In genomic region chr20:33647603-33648395, GRCh38 we compare ENCODE assay signal across 8 cellular contexts. TPM values are rescaled to one million over a fixed set of nuclear protein-coding genes. Genes with fewer than 3 reads are reported as not detected.
DNase-seq lines count a peak whose midpoint lies in the region; ATAC-seq and TF ChIP-seq lines count a peak whose summit lies in the region.

No MANE protein-coding gene starts in this region.

- H3K27me3 ChIP-seq in GM23248 (replicated peaks; ENCODE audit: insufficient read depth), result no peaks in the 10 kb centered on the region
- no peaks in the 10 kb centered on the region for H3K27me3 ChIP-seq in mucosa of stomach (ENCODE audit: control insufficient read depth, insufficient read depth, low read length)

- in situ Hi-C loops in GM23248 (cut with MboI), result loop anchor here (10.0 kb wide), 1 partner anchor 63 kb away; no protein-coding TSS in a partner anchor

- H3K4me1 ChIP-seq in GM23248 (ENCODE audit: insufficient read depth) (peaks cover 18% of the 10 kb centered on the region), mucosa of stomach (ENCODE audit: control insufficient read depth, insufficient read depth, low read length) (peaks cover 49% of the 10 kb centered on the region)

- peaks cover 29% of the 10 kb centered on the region for H3K36me3 Mint-ChIP-seq in brain

- CTCF ChIA-PET in GM10248 (lab: Yijun Ruan, JAX), result interaction anchor here (1.2 to 1.7 kb wide), 2 partner anchors 11 to 44 kb away, joined by 3 read pairs; no protein-coding TSS in a partner anchor

- H3K36me3 ChIP-seq in GM23248 (ENCODE audit: low read depth) (peaks cover 8% of the 10 kb centered on the region; the same call in 1 of the 2 replicates), mucosa of stomach (ENCODE audit: control insufficient read depth, insufficient read depth, low read length) (no peaks in the 10 kb centered on the region)

- H3K9me3 ChIP-seq in GM23248 (ENCODE audit: low read depth) (no peaks in the 10 kb centered on the region), mucosa of stomach (ENCODE audit: control insufficient read depth, low read length) (no peaks in the 10 kb centered on the region)

- H4K20me1 ChIP-seq in GM23248 (ENCODE audit: insufficient read depth), result no peaks in the 10 kb centered on the region

- peaks cover 41% of the 10 kb centered on the region for H3K4me1 Mint-ChIP-seq in brain

- H3K9me2 ChIP-seq in GM23248 (ENCODE audit: insufficient read depth), result no peaks in the 10 kb centered on the region

- peak; percentile 69 for DNase-seq in GM10248 (ENCODE audit: extremely low spot score)
- DNase-seq in GM23248, result peak; percentile 72
- DNase-seq in NCI-H774 (lab: John Stamatoyannopoulos, UW), result no peak
- DNase-seq in CD1c-positive myeloid dendritic cell (ENCODE audit: extremely low spot score), result no peak
- no peak for DNase-seq in epidermal melanocyte (ENCODE audit: insufficient read length, low spot score)

- H3K27ac Mint-ChIP-seq in brain, result peak overlapping the region; percentile 37 to 84 (median 51)

- ATAC-seq in HG03095 (IDR thresholded peaks at IDR 0.05; ENCODE audit: unreplicated experiment), result no peak

- POLR2A ChIA-PET in GM10248 (lab: Yijun Ruan, JAX), result interaction anchor here (0.5 to 0.6 kb wide), 2 partner anchors 639 to 731 kb away, joined by 5 to 7 read pairs; no protein-coding TSS in a partner anchor

- H3K4me3 ChIP-seq in GM23248, result no peak overlapping the region
- H3K4me3 ChIP-seq in mucosa of stomach (ENCODE audit: low read length), result no peak overlapping the region

- 39 to 42% methylated on average over 11 of the region's 11 CpGs for WGBS in GM23248 (ENCODE audit: low coverage in 1 of 2, low lambda C conversion rate in 2 of 2, missing lambda C conversion rate in 2 of 2), 2 experiments

- H3K27ac ChIP-seq in GM23248, result peak overlapping the region; percentile 24; the same call in 1 of the 2 replicates

- peaks cover 15% of the 10 kb centered on the region; the same call in 1 of the 2 replicates for H3F3A ChIP-seq in GM23248 (ENCODE audit: insufficient read depth)

- no peak overlapping the region for H3K4me3 Mint-ChIP-seq in brain

- H3K27me3 Mint-ChIP-seq in brain, result no peaks in the 10 kb centered on the region

- H2AFZ ChIP-seq in GM23248, result no peak overlapping the region

- H3K9ac ChIP-seq in GM23248 (peak overlapping the region; percentile 11; the same call in 1 of the 2 replicates), mucosa of stomach (ENCODE audit: low read length) (peak overlapping the region; percentile 20)

- H3K79me2 ChIP-seq in GM23248 (ENCODE audit: insufficient read depth), result no peaks in the 10 kb centered on the region

- H3K9me3 Mint-ChIP-seq in brain, result no peaks in the 10 kb centered on the region

- H3K4me2 ChIP-seq in GM23248 (ENCODE audit: unreplicated experiment), result peak overlapping the region; percentile 38

- no peak for TF ChIP-seq CTCF in GM10248 (IDR thresholded peaks at IDR 0.05; ENCODE audit: control extremely low read depth, extremely low read depth, low read depth, missing control alignments)
- TF ChIP-seq CTCF in brain (conservative IDR thresholded peaks at IDR 0.05), result no peak

RNA-seq across cellular contexts. Expression of gene C20orf144, which starts 14.3 kb away (rescaled TPM):
- 0.63 TPM in 1 of 2 replicates, not detected in the other for total RNA-seq in GM23248 (2014; rRNA removed; shearing (Covaris generic))
- polyA plus RNA-seq in GM23248 (2016; fragmentation: Nextera tagmentation; extraction: Ambion mirVana), result 0.25 and 0.41 TPM in 2 replicates
- 0.14 TPM for polyA plus RNA-seq in brain (ENCODE audit: insufficient read depth, low read depth, low replicate concordance)

RNA-seq across cellular contexts. Expression of gene ACTL10, which starts 18.9 kb away (rescaled TPM):
- total RNA-seq in GM23248 (2014; rRNA removed; shearing (Covaris generic)), result 3.2 and 3.4 TPM in 2 replicates
- polyA plus RNA-seq in GM23248 (2016; fragmentation: Nextera tagmentation; extraction: Ambion mirVana), result 1.5 and 1.7 TPM in 2 replicates
- 1.4 TPM for polyA plus RNA-seq in brain (ENCODE audit: insufficient read depth, low read depth, low replicate concordance)

RNA-seq across cellular contexts. Expression of gene NECAB3, which starts 26.4 kb away (rescaled TPM):
- 27.1 and 27.3 TPM in 2 replicates for total RNA-seq in GM23248 (2014; rRNA removed; shearing (Covaris generic))
- polyA plus RNA-seq in GM23248 (2016; fragmentation: Nextera tagmentation; extraction: Ambion mirVana) (11.0 and 13.4 TPM in 2 replicates), brain (ENCODE audit: insufficient read depth, low read depth, low replicate concordance) (75.9 TPM)

RNA-seq across cellular contexts. Expression of gene E2F1, which starts 38.4 kb away (rescaled TPM):
- total RNA-seq in GM23248 (2014; rRNA removed; shearing (Covaris generic)), result 9.0 and 12.9 TPM in 2 replicates
- 4.3 and 4.9 TPM in 2 replicates for polyA plus RNA-seq in GM23248 (2016; fragmentation: Nextera tagmentation; extraction: Ambion mirVana)
- 73.1 TPM for polyA plus RNA-seq in brain (ENCODE audit: insufficient read depth, low read depth, low replicate concordance)

Comparison
In these comparisons a context has a peak if more than half of its experiments do, and no peak if none do; other contexts are left out.
1. DNase-seq: peak in GM10248 (single experiment) and GM23248 (single experiment); none in NCI-H774 (single experiment), CD1c-positive myeloid dendritic cell (single experiment) and epidermal melanocyte (single experiment).